2 cellular contexts compared by ENCODE assay signal in the genomic region with DNA sequence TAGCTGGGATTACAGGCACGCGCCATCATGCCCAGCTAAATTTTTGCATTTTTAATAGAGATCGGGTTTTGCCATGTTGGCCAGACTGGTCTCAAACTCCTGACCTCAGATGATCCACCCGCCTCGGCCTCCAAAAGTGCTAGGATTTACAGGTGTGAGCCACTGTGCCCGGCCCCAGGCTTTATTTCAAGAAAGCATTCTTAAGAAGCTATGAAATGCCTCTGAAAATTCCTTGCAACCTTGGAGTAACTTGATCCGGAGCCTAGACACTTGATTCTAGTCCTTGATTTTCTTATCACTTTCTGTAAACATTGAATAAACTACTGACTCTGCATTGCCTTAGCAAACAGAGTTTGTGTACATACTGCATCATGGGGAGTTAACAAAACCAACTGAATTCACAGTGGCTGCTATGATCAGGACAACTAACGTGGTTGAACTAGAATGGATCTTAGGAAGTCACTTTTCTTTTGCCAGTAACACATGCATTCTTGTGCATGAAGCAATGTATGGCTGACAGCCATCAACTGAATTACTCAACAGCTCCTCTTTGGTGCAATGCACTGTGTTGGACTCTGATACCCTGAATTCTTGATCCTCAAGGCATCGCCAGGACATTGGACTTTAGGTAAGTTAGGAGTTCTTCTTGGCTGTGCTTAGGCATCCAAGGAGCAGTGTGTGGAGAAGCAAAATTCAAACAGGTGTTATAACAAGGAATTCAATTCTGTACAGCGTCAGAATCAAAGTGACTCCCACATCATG.
TF ChIP-seq lines count a peak whose summit lies in the region.

No MANE protein-coding gene starts in this region.

TF ChIP-seq in Ishikawa, 13 proteins besides CTCF, POLR2A, EP300 and RAD21:
- TF ChIP-seq TCF12 (IDR thresholded peaks at IDR 0.05; ENCODE audit: low read depth) (peak; percentile 60; the same call in 1 of the 2 replicates), CEBPB (IDR thresholded peaks at IDR 0.05) (peak; percentile 97), ZBTB7A (IDR thresholded peaks at IDR 0.05; ENCODE audit: low read depth) (no peak), EGR1 (IDR thresholded peaks at IDR 0.05) (no peak), NFIC (IDR thresholded peaks at IDR 0.05) (peak; percentile 65), YY1 (IDR thresholded peaks at IDR 0.05; ENCODE audit: low read depth) (0 out of 2 replicates have a peak, but pooled peaks have one; percentile 4), CREB1 (IDR thresholded peaks at IDR 0.05; ENCODE audit: low read depth) (no peak), TAF1 (IDR thresholded peaks at IDR 0.05; ENCODE audit: low read depth) (no peak), FOXM1 (IDR thresholded peaks at IDR 0.05; ENCODE audit: borderline replicate concordance, low read depth) (peak; percentile 76; the same call in 1 of the 2 replicates), TEAD4 (IDR thresholded peaks at IDR 0.05) (peak; percentile 69)
- TF ChIP-seq, protein P1, sequence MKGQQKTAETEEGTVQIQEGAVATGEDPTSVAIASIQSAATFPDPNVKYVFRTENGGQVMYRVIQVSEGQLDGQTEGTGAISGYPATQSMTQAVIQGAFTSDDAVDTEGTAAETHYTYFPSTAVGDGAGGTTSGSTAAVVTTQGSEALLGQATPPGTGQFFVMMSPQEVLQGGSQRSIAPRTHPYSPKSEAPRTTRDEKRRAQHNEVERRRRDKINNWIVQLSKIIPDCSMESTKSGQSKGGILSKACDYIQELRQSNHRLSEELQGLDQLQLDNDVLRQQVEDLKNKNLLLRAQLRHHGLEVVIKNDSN (IDR thresholded peaks at IDR 0.05) = no peak
- TF ChIP-seq, protein P2, sequence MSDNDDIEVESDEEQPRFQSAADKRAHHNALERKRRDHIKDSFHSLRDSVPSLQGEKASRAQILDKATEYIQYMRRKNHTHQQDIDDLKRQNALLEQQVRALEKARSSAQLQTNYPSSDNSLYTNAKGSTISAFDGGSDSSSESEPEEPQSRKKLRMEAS (IDR thresholded peaks at IDR 0.05) = peak; percentile 80
- TF ChIP-seq, protein P3, sequence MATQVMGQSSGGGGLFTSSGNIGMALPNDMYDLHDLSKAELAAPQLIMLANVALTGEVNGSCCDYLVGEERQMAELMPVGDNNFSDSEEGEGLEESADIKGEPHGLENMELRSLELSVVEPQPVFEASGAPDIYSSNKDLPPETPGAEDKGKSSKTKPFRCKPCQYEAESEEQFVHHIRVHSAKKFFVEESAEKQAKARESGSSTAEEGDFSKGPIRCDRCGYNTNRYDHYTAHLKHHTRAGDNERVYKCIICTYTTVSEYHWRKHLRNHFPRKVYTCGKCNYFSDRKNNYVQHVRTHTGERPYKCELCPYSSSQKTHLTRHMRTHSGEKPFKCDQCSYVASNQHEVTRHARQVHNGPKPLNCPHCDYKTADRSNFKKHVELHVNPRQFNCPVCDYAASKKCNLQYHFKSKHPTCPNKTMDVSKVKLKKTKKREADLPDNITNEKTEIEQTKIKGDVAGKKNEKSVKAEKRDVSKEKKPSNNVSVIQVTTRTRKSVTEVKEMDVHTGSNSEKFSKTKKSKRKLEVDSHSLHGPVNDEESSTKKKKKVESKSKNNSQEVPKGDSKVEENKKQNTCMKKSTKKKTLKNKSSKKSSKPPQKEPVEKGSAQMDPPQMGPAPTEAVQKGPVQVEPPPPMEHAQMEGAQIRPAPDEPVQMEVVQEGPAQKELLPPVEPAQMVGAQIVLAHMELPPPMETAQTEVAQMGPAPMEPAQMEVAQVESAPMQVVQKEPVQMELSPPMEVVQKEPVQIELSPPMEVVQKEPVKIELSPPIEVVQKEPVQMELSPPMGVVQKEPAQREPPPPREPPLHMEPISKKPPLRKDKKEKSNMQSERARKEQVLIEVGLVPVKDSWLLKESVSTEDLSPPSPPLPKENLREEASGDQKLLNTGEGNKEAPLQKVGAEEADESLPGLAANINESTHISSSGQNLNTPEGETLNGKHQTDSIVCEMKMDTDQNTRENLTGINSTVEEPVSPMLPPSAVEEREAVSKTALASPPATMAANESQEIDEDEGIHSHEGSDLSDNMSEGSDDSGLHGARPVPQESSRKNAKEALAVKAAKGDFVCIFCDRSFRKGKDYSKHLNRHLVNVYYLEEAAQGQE (IDR thresholded peaks at IDR 0.05; ENCODE audit: low read depth) = no peak

TF ChIP-seq in GM12891, 5 proteins besides CTCF, POLR2A, EP300 and RAD21:
- TF ChIP-seq PAX5 (IDR thresholded peaks at IDR 0.05; ENCODE audit: insufficient read depth, low read length, severe bottlenecking) = no peak
- TF ChIP-seq TAF1 (IDR thresholded peaks at IDR 0.05; ENCODE audit: low read depth, low read length) = no peak
- TF ChIP-seq SPI1 (IDR thresholded peaks at IDR 0.05; ENCODE audit: low read depth, low read length) = no peak
- no peak for TF ChIP-seq POLR2AphosphoS5 (IDR thresholded peaks at IDR 0.05; ENCODE audit: low read depth, low read length)
- TF ChIP-seq POU2F2 (IDR thresholded peaks at IDR 0.05; ENCODE audit: low read depth, low read length) = no peak
